Comparison of ENCODE assay signal across 8 cellular contexts in genomic region chr12:27305673-27306504, GRCh38. TPM values are rescaled to one million over a fixed set of nuclear protein-coding genes. Genes with fewer than 3 reads are reported as not detected.
DNase-seq lines count a peak whose midpoint lies in the region; ATAC-seq, FAIRE-seq and TF ChIP-seq lines count a peak whose summit lies in the region.

No MANE protein-coding gene starts in this region.

- no peaks in the 10 kb centered on the region for H3K27me3 Mint-ChIP-seq in CD8-positive, alpha-beta T cell (ENCODE audit: low read depth)

- no peak overlapping the region for H3K4me3 Mint-ChIP-seq in CD8-positive, alpha-beta T cell

- H3K36me3 Mint-ChIP-seq in CD8-positive, alpha-beta T cell, result peaks cover 33% of the 10 kb centered on the region

- no peaks in the 10 kb centered on the region for H3K9me3 Mint-ChIP-seq in CD8-positive, alpha-beta T cell

- no peak for FAIRE-seq in urothelium cell line (lab: Jason Lieb, UNC)

- H3K4me1 Mint-ChIP-seq in CD8-positive, alpha-beta T cell (ENCODE audit: low read depth), result no peaks in the 10 kb centered on the region

- no peak for DNase-seq in CD8-positive, alpha-beta T cell
- peak; percentile 28 for DNase-seq in LNCaP clone FGC (ENCODE audit: low read depth)
- DNase-seq in SK-MEL-5 (ENCODE audit: low read depth, low spot score), result peak; percentile 54
- DNase-seq in fibroblast of peridontal ligament (ENCODE audit: extremely low read depth), result peak; percentile 83
- DNase-seq in renal cortical epithelial cell (ENCODE audit: low read depth), result peak; percentile 71
- no peak for DNase-seq in activated CD8-positive, alpha-beta memory T cell treated with anti-CD3 and anti-CD28 coated beads for 24 hours
- no peak for DNase-seq in urothelium cell line (ENCODE audit: low spot score)

- H3K27ac ChIP-seq in CD8-positive, alpha-beta T cell (ENCODE audit: low read depth, low read length), result no peak overlapping the region

- H3K9me3 ChIP-seq in CD8-positive, alpha-beta T cell (ENCODE audit: low read length), result no peaks in the 10 kb centered on the region

- POLR2A ChIA-PET in CD8-positive, alpha-beta T cell (lab: Charles Lee), result interaction anchor here (0.8 to 1.8 kb wide), 3 partner anchors 12 to 292 kb away, joined by 3 to 8 read pairs (median 4); partner anchors contain the start of genes MED21 and TM7SF3

- peak; percentile 89 for TF ChIP-seq CTCF in CD8-positive, alpha-beta T cell (IDR thresholded peaks at IDR 0.05)
- TF ChIP-seq CTCF in LNCaP clone FGC (IDR thresholded peaks at IDR 0.05; ENCODE audit: control insufficient read depth, extremely low read depth, insufficient read depth), result peak; percentile 31

- no peaks in the 10 kb centered on the region for H3K4me1 ChIP-seq in CD8-positive, alpha-beta T cell (ENCODE audit: insufficient read depth, low read length)

- no peak overlapping the region for H3K27ac Mint-ChIP-seq in CD8-positive, alpha-beta T cell

- H3K27me3 ChIP-seq in CD8-positive, alpha-beta T cell (ENCODE audit: insufficient read depth, low read length), result no peaks in the 10 kb centered on the region

- CTCF ChIA-PET in CD8-positive, alpha-beta T cell (lab: Charles Lee), result interaction anchor here (0.6 to 3.4 kb wide), 24 partner anchors 10 to 1266 kb away, joined by 3 to 29 read pairs (median 4); partner anchors contain the start of genes MED21, STK38L and TM7SF3

- ATAC-seq in CD8-positive, alpha-beta T cell, result peak; percentile 34
- ATAC-seq in GM21825 (IDR thresholded peaks at IDR 0.05; ENCODE audit: unreplicated experiment), result no peak

- peaks cover 9% of the 10 kb centered on the region for H3K36me3 ChIP-seq in CD8-positive, alpha-beta T cell (ENCODE audit: insufficient read depth, low read length)

- no peak overlapping the region for H3K4me3 ChIP-seq in CD8-positive, alpha-beta T cell (ENCODE audit: low read depth, low read length)
- H3K4me3 ChIP-seq in LNCaP clone FGC (ENCODE audit: low read depth, low read length), result no peak overlapping the region

- in situ Hi-C loops in SK-MEL-5 (cut with HindIII; ENCODE audit: low pct_unique_long_range_greater_than_20kb, low sequenced_read_pairs), result no loop called here

- intact Hi-C loops in CD8-positive, alpha-beta T cell (cut with DNase I, micrococcal nuclease), result loop anchor here (1.0 to 10.0 kb wide), 6 partner anchors 164 to 1871 kb away; partner anchors contain the start of genes MED21 (in 1 of the 2) and TM7SF3 (in 1 of the 2)

RNA-seq across cellular contexts. Expression of gene BMAL2, which starts 26.7 kb away (rescaled TPM):
- total RNA-seq in CD8-positive, alpha-beta T cell, result not detected
- 1.8 and 2.8 TPM in 2 replicates for total RNA-seq in SK-MEL-5 (2014; rRNA removed; shearing (Covaris generic))
- 0.94 and 1.5 TPM in 2 replicates for polyA plus RNA-seq in SK-MEL-5 (2015; cell fraction: cytosol; rRNA removed)
- polyA plus RNA-seq in SK-MEL-5 (2015; cell fraction: nucleus; rRNA removed), result 0.80 and 0.97 TPM in 2 replicates
- total RNA-seq in renal cortical epithelial cell, result 24.6 and 65.5 TPM in 2 replicates

Comparison
In these comparisons a context has a peak if more than half of its experiments do, and no peak if none do; other contexts are left out.
1. DNase-seq: peak in LNCaP clone FGC (single experiment), SK-MEL-5 (single experiment), fibroblast of peridontal ligament (single experiment) and renal cortical epithelial cell (single experiment); none in CD8-positive, alpha-beta T cell (0 of 7), activated CD8-positive, alpha-beta memory T cell treated with anti-CD3 and anti-CD28 coated beads for 24 hours (single experiment) and urothelium cell line (single experiment).